In genomic region chr5:126189862-126190261, GRCh38 we compare ENCODE assay signal across 20 cellular contexts.
"Had no signal": no experiment of that assay in that cellular context is flagged by ENCODE, and none has a peak within 500 bp of the region (broad histone marks: within the 10 kb centered on the region; RNA-seq: fewer than 3 reads in every experiment).

No MANE protein-coding gene starts in this region.

- H3K36me3 Mint-ChIP-seq: activated naive CD8-positive, alpha-beta T cell treated with anti-CD3 and anti-CD28 coated beads for 36 hours had no signal

- H3K36me3 ChIP-seq: esophagus muscularis mucosa, gastroesophageal sphincter, heart left ventricle, left lung, tibial nerve had no signal

- H3K9me3 Mint-ChIP-seq: activated CD8-positive, alpha-beta T cell treated with anti-CD3 and anti-CD28 coated beads for 36 hours; activated T-helper 17 cell treated with anti-CD3 and anti-CD28 coated beads, Interleukin-2, amount 50 U/mL, for 72 hours; T-helper 2 cell treated with Interferon-gamma antibody and Interleukin-4, amounts not matched to agents 5 μg/mL and 100 μg/mL, for 36 hours had no signal

- H3K27ac ChIP-seq: esophagus muscularis mucosa, gastroesophageal sphincter, heart left ventricle, left lung, tibial nerve had no signal

- H3K4me1 ChIP-seq: esophagus muscularis mucosa, gastroesophageal sphincter, heart left ventricle, left lung, tibial nerve had no signal

- H3K4me3 Mint-ChIP-seq: activated CD8-positive, alpha-beta T cell treated with anti-CD3 and anti-CD28 coated beads for 36 hours; activated naive CD8-positive, alpha-beta T cell treated with anti-CD3 and anti-CD28 coated beads for 36 hours; activated T-helper 17 cell treated with anti-CD3 and anti-CD28 coated beads, Interleukin-2, amount 50 U/mL, for 72 hours; T-helper 2 cell treated with Interferon-gamma antibody and Interleukin-4, amounts not matched to agents 5 μg/mL and 100 μg/mL, for 36 hours had no signal

- H3K27me3 Mint-ChIP-seq: activated naive CD8-positive, alpha-beta T cell treated with anti-CD3 and anti-CD28 coated beads for 36 hours; activated T-helper 17 cell treated with anti-CD3 and anti-CD28 coated beads, Interleukin-2, amount 50 U/mL, for 72 hours; progenitor cell of endocrine pancreas had no signal

- H3K4me1 Mint-ChIP-seq: activated naive CD8-positive, alpha-beta T cell treated with anti-CD3 and anti-CD28 coated beads for 36 hours; activated T-helper 17 cell treated with anti-CD3 and anti-CD28 coated beads, Interleukin-2, amount 50 U/mL, for 72 hours had no signal

- H3K27me3 ChIP-seq: esophagus muscularis mucosa, gastroesophageal sphincter, heart left ventricle, left lung, tibial nerve had no signal

- ATAC-seq: activated CD8-positive, alpha-beta T cell treated with anti-CD3 and anti-CD28 coated beads for 36 hours; activated T-helper 17 cell treated with anti-CD3 and anti-CD28 coated beads, Interleukin-2, amount 50 U/mL, for 72 hours; gastroesophageal sphincter; heart left ventricle; left lung; stimulated activated naive CD8-positive, alpha-beta T cell treated with anti-CD3 and anti-CD28 coated beads, Interleukin-15, Interleukin-2, amounts not matched to agents 100 U/mL and 50 U/mL, for 24 hours had no signal

- H3K4me3 ChIP-seq: esophagus muscularis mucosa, gastroesophageal sphincter, heart left ventricle, left lung, tibial nerve had no signal

- H3K27ac Mint-ChIP-seq: activated CD8-positive, alpha-beta T cell treated with anti-CD3 and anti-CD28 coated beads for 36 hours; activated naive CD8-positive, alpha-beta T cell treated with anti-CD3 and anti-CD28 coated beads for 36 hours; activated T-helper 17 cell treated with anti-CD3 and anti-CD28 coated beads, Interleukin-2, amount 50 U/mL, for 72 hours; progenitor cell of endocrine pancreas; T-helper 2 cell treated with Interferon-gamma antibody and Interleukin-4, amounts not matched to agents 5 μg/mL and 100 μg/mL, for 36 hours had no signal

- DNase-seq: activated CD4-positive, alpha-beta T cell treated with anti-CD3 and anti-CD28 coated beads for 48 hours; activated CD4-positive, CD25-positive, alpha-beta regulatory T cell; activated CD8-positive, alpha-beta T cell treated with anti-CD3 and anti-CD28 coated beads for 36 hours; activated naive CD4-positive, alpha-beta T cell; activated naive CD8-positive, alpha-beta T cell treated with anti-CD3 and anti-CD28 coated beads for 36 hours; activated T-cell treated with anti-CD3 and anti-CD28 coated beads, Interleukin-2, amount 50 U/mL, for 1 hour; amniotic stem cell; effector CD8-positive, alpha-beta T cell; heart left ventricle; left lung; mammary epithelial cell; stimulated activated CD4-positive, alpha-beta T cell treated with anti-CD3 and anti-CD28 coated beads, Interleukin-2, amount 100 ng/mL, for 24 hours; stimulated activated naive CD8-positive, alpha-beta T cell treated with anti-CD3 and anti-CD28 coated beads, Interleukin-15, Interleukin-2, amounts not matched to agents 100 U/mL and 50 U/mL, for 24 hours; substantia nigra had no signal

- H3K9me3 ChIP-seq: gastroesophageal sphincter, heart left ventricle had no signal
